Comparison of ENCODE assay signal across 9 cellular contexts in genomic region chr1:16718109-16718907, GRCh38. TPM values are rescaled to one million over a fixed set of nuclear protein-coding genes. Genes with fewer than 3 reads are reported as not detected.
DNase-seq lines count a peak whose midpoint lies in the region; ATAC-seq and TF ChIP-seq lines count a peak whose summit lies in the region.
"Not testable (repeated sequence)": the region's sequence is repeated elsewhere in the genome, so short reads cannot be mapped to it uniquely, and the experiment has no call there.
"Had no signal": no experiment of that assay in that cellular context is flagged by ENCODE, and none has a peak within 500 bp of the region (broad histone marks: within the 10 kb centered on the region; RNA-seq: fewer than 3 reads in every experiment).

No MANE protein-coding gene starts in this region.

- H3K4me2 ChIP-seq in GM23338; PC-3 (ENCODE audit: low read length); neural progenitor cell: not testable (repeated sequence)

- H3K9me2 ChIP-seq in GM23338 (ENCODE audit: insufficient read depth); PC-3 (replicated peaks; ENCODE audit: low read length): not testable (repeated sequence)

- 94 to 97% methylated on average over 14 of the region's 14 CpGs for WGBS in endodermal cell (ENCODE audit: insufficient coverage in 1 of 2, insufficient read length in 1 of 2), 2 experiments

- H3K9me3 Mint-ChIP-seq in GM23338; activated T-cell treated with anti-CD3 and anti-CD28 coated beads, Interleukin-2, amount 50 U/mL, for 24 hours; endodermal cell; neural progenitor cell; stimulated activated effector memory CD8-positive, alpha-beta T cell treated with anti-CD3 and anti-CD28 coated beads, Interleukin-12 subunit alpha, Interleukin-12 subunit beta, amount 100 ng/mL, for 72 hours: not testable (repeated sequence)

- H3K4me3 Mint-ChIP-seq in GM23338; activated T-cell treated with anti-CD3 and anti-CD28 coated beads, Interleukin-2, amount 50 U/mL, for 24 hours; endodermal cell; neural progenitor cell; stimulated activated effector memory CD8-positive, alpha-beta T cell treated with anti-CD3 and anti-CD28 coated beads, Interleukin-12 subunit alpha, Interleukin-12 subunit beta, amount 100 ng/mL, for 72 hours: not testable (repeated sequence)

- H3F3A ChIP-seq in GM23338 (replicated peaks; ENCODE audit: low read depth); PC-3 (ENCODE audit: low read length, unreplicated experiment); neural progenitor cell (ENCODE audit: low read depth): not testable (repeated sequence)

- H3K9ac ChIP-seq in PC-3 (ENCODE audit: low read length); endodermal cell (ENCODE audit: extremely low read depth, low read length, poor library complexity, severe bottlenecking); neural progenitor cell: not testable (repeated sequence)

- H3K27ac ChIP-seq in GM23338 (ENCODE audit: low read depth); PC-3 (ENCODE audit: low read length); endodermal cell (ENCODE audit: low read depth, low read length); neural progenitor cell: not testable (repeated sequence)

- peak overlapping the region; percentile 43 for H2AFZ ChIP-seq in GM23338
- not testable (repeated sequence) for H2AFZ ChIP-seq in PC-3 (ENCODE audit: low read length); neural progenitor cell (replicated peaks)

- H3K79me2 ChIP-seq in GM23338 (replicated peaks; ENCODE audit: insufficient read depth); PC-3 (ENCODE audit: low read length); neural progenitor cell (ENCODE audit: low read depth): not testable (repeated sequence)

- H3K36me3 ChIP-seq in GM23338 (ENCODE audit: insufficient read depth); PC-3 (ENCODE audit: low read depth, low read length); endodermal cell (ENCODE audit: control insufficient read depth, insufficient read depth, low read length); neural progenitor cell: not testable (repeated sequence)

- TF ChIP-seq CTCF in GM23338 (conservative IDR thresholded peaks at IDR 0.05; ENCODE audit: low read depth in 2 of 2); PC-3 (conservative IDR thresholded peaks at IDR 0.05; ENCODE audit: low read depth, low read length); endodermal cell (conservative IDR thresholded peaks at IDR 0.05); neural progenitor cell (IDR thresholded peaks at IDR 0.05): not testable (repeated sequence)

- ATAC-seq in GM23338; PC-3; stimulated activated effector memory CD8-positive, alpha-beta T cell treated with anti-CD3 and anti-CD28 coated beads, Interleukin-12 subunit alpha, Interleukin-12 subunit beta, amount 100 ng/mL, for 72 hours: not testable (repeated sequence)

- H3K36me3 Mint-ChIP-seq in GM23338 (ENCODE audit: low read depth); activated T-cell treated with anti-CD3 and anti-CD28 coated beads, Interleukin-2, amount 50 U/mL, for 24 hours (ENCODE audit: low read depth); endodermal cell (ENCODE audit: low read depth); neural progenitor cell; stimulated activated effector memory CD8-positive, alpha-beta T cell treated with anti-CD3 and anti-CD28 coated beads, Interleukin-12 subunit alpha, Interleukin-12 subunit beta, amount 100 ng/mL, for 72 hours: not testable (repeated sequence)

- not testable (repeated sequence) for H3K4me3 ChIP-seq in GM23338; PC-3 (ENCODE audit: low read length); endodermal cell (ENCODE audit: low read length); neural progenitor cell

- H3K4me1 Mint-ChIP-seq in GM23338: peaks cover 23% of the 10 kb centered on the region
- H3K4me1 Mint-ChIP-seq in activated T-cell treated with anti-CD3 and anti-CD28 coated beads, Interleukin-2, amount 50 U/mL, for 24 hours (ENCODE audit: low read depth); stimulated activated effector memory CD8-positive, alpha-beta T cell treated with anti-CD3 and anti-CD28 coated beads, Interleukin-12 subunit alpha, Interleukin-12 subunit beta, amount 100 ng/mL, for 72 hours: not testable (repeated sequence)
- H3K4me1 Mint-ChIP-seq in endodermal cell: peaks cover 11% of the 10 kb centered on the region
- peaks cover 29% of the 10 kb centered on the region for H3K4me1 Mint-ChIP-seq in neural progenitor cell

- H3K27ac Mint-ChIP-seq in GM23338 (0 out of 2 replicates have a peak overlapping the region, but pooled peaks have one; percentile 50), neural progenitor cell (peak overlapping the region; percentile 84)
- not testable (repeated sequence) for H3K27ac Mint-ChIP-seq in activated T-cell treated with anti-CD3 and anti-CD28 coated beads, Interleukin-2, amount 50 U/mL, for 24 hours; endodermal cell; stimulated activated effector memory CD8-positive, alpha-beta T cell treated with anti-CD3 and anti-CD28 coated beads, Interleukin-12 subunit alpha, Interleukin-12 subunit beta, amount 100 ng/mL, for 72 hours

- H3K27me3 ChIP-seq in GM23338 (ENCODE audit: insufficient read depth); PC-3 (ENCODE audit: low read length); endodermal cell (ENCODE audit: control insufficient read depth, insufficient read depth, low read length, poor library complexity, severe bottlenecking); neural progenitor cell: not testable (repeated sequence)

- BruUV-seq in PC-3 (replicated peaks; lab: Mats Ljungman, UMichigan): not testable (repeated sequence)

- DNase-seq in GM23338 (ENCODE audit: low spot score): not testable (repeated sequence)
- DNase-seq in PC-3 (peak; percentile 1), endodermal cell (peak; percentile 48), hepatic stellate cell (ENCODE audit: low spot score) (peak; percentile 4), neural progenitor cell (ENCODE audit: low spot score) (peak; percentile 1)
- DNase-seq in activated T-cell treated with anti-CD3 and anti-CD28 coated beads, Interleukin-2, amount 50 U/mL, for 24 hours: peak; percentile 33
- DNase-seq in stimulated activated effector memory CD8-positive, alpha-beta T cell treated with anti-CD3 and anti-CD28 coated beads, Interleukin-12 subunit alpha, Interleukin-12 subunit beta, amount 100 ng/mL, for 72 hours (ENCODE audit: low spot score in 2 of 2): peak; percentile 17 to 55

- POLR2A ChIA-PET in PC-3 (lab: Charles Lee; ENCODE audit: unreplicated experiment): interaction anchor here (0.6 kb wide), 1 partner anchor 111 kb away, joined by 7 read pairs; no protein-coding TSS in a partner anchor

- CTCF ChIA-PET in PC-3 (lab: Charles Lee): not testable (repeated sequence)

- intact Hi-C loops in PC-3 (cut with micrococcal nuclease): not testable (repeated sequence)

- H3K27me3 Mint-ChIP-seq in GM23338 (ENCODE audit: insufficient read depth, low read depth, poor library complexity): peaks cover 31% of the 10 kb centered on the region
- peaks cover 53% of the 10 kb centered on the region for H3K27me3 Mint-ChIP-seq in activated T-cell treated with anti-CD3 and anti-CD28 coated beads, Interleukin-2, amount 50 U/mL, for 24 hours
- H3K27me3 Mint-ChIP-seq in endodermal cell (ENCODE audit: insufficient read depth); neural progenitor cell (ENCODE audit: insufficient read depth, low read depth): not testable (repeated sequence)

- not testable (repeated sequence) for H3K4me1 ChIP-seq in GM23338 (ENCODE audit: insufficient read depth); PC-3 (ENCODE audit: insufficient read depth, low read length); endodermal cell (ENCODE audit: control insufficient read depth, insufficient read depth, low read length); neural progenitor cell

- not testable (repeated sequence) for H4K20me1 ChIP-seq in GM23338 (replicated peaks; ENCODE audit: insufficient read depth); PC-3 (ENCODE audit: low read length); neural progenitor cell (ENCODE audit: low read depth)

- H3K9me3 ChIP-seq in PC-3 (ENCODE audit: low read length); endodermal cell (ENCODE audit: control insufficient read depth, low read length); neural progenitor cell (ENCODE audit: low read depth): not testable (repeated sequence)

RNA-seq across cellular contexts. Expression of gene RNU1-4, which starts 22.0 kb away (rescaled TPM):
- under 0.01 TPM in 1 of 2 replicates, not detected in the other for total RNA-seq in GM23338 (2014; rRNA removed; shearing (Covaris generic))
- polyA plus RNA-seq in GM23338 (2016; fragmentation: Nextera tagmentation; extraction: Ambion mirVana): not detected in 2 replicates
- total RNA-seq in PC-3 (2014; rRNA removed) (under 0.01 TPM in 2 replicates), endodermal cell (1,000 to 10,000 TPM; 2,483 to 3,611 TPM), neural progenitor cell (ENCODE audit: low replicate concordance) (under 0.01 TPM in 2 replicates)
- polyA plus RNA-seq in endodermal cell (2013, experiment 1 of 2): 11,872 TPM
- polyA plus RNA-seq in endodermal cell (2013, experiment 2 of 2): 14,577 TPM
- total RNA-seq: M059J had no signal
- polyA plus RNA-seq: small intestine had no signal

RNA-seq across cellular contexts. Expression of gene RNU1-3, which starts 51.6 kb away (rescaled TPM):
- under 0.01 TPM in 1 of 2 replicates, not detected in the other for total RNA-seq in GM23338 (2014; rRNA removed; shearing (Covaris generic))
- polyA plus RNA-seq in GM23338 (2016; fragmentation: Nextera tagmentation; extraction: Ambion mirVana): not detected in 2 replicates
- total RNA-seq in PC-3 (2014; rRNA removed) (under 0.01 TPM in 2 replicates), endodermal cell (1,000 to 10,000 TPM; 2,483 to 3,611 TPM), neural progenitor cell (ENCODE audit: low replicate concordance) (under 0.01 TPM in 2 replicates)
- polyA plus RNA-seq in endodermal cell (2013, experiment 1 of 2): 11,872 TPM
- polyA plus RNA-seq in endodermal cell (2013, experiment 2 of 2): 14,577 TPM
- total RNA-seq: M059J had no signal
- polyA plus RNA-seq: small intestine had no signal

Comparison
In these comparisons a context has a peak if more than half of its experiments do, and no peak if none do; other contexts are left out.
1. RNA of gene RNU1-4, which starts 22.0 kb away (total RNA-seq): 2,483 to 3,611 TPM in endodermal cell; under 0.01 TPM in GM23338, under 0.01 TPM in PC-3 and under 0.01 TPM in neural progenitor cell; every median in the first group is over 1,000 times any median in the second.
2. RNA of gene RNU1-3, which starts 51.6 kb away (total RNA-seq): 2,483 to 3,611 TPM in endodermal cell; under 0.01 TPM in GM23338, under 0.01 TPM in PC-3 and under 0.01 TPM in neural progenitor cell; every median in the first group is over 1,000 times any median in the second.